Comparison of ENCODE assay signal across 1 cellular context in genomic region chr15:90932660-90932991, GRCh38.
TF ChIP-seq lines count a peak whose summit lies in the region.

No MANE protein-coding gene starts in this region.

TF ChIP-seq in H1, 55 proteins besides CTCF, POLR2A, EP300 and RAD21:
- TF ChIP-seq SIN3A (conservative IDR thresholded peaks at IDR 0.05 in 1 of 2, IDR thresholded peaks at IDR 0.05 in 1 of 2; ENCODE audit: low read depth in 1 of 2, low read length in 2 of 2) (no peak), RNF2 (IDR thresholded peaks at IDR 0.05; ENCODE audit: borderline replicate concordance, low read depth, low read length, missing control alignments, poor library complexity, severe bottlenecking) (no peak), HDAC6 (IDR thresholded peaks at IDR 0.05; ENCODE audit: low read depth, low read length) (no peak), SP2 (IDR thresholded peaks at IDR 0.05; ENCODE audit: low read length) (no peak), ZNF274 (IDR thresholded peaks at IDR 0.05; ENCODE audit: borderline replicate concordance, extremely low read depth, low read length) (no peak)
